Comparison of ENCODE assay signal across 7 cellular contexts in the genomic region with DNA sequence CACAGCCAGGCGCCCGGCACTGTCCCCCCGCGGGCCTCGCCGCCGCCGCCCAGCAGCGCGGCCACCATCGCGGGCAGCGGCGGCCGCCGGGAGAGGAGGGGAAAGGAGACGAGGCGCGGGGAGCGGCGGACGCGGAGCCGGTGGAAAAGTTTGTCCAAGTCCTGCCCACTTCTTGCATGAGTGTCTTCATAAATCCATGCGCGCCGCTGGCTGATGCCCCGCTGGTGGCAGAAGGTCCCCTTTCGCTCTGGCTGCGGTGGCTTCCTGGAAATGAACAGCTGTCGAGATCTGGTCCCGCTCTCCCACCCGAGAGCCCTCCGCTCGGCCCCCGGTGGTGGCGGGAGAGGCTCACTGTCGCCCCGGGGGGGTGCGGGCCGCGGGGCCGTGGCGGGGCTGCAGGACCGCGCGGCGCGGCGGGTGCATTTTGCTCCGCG. TPM values are rescaled to one million over a fixed set of nuclear protein-coding genes. Genes with fewer than 3 reads are reported as not detected.
DNase-seq lines count a peak whose midpoint lies in the region; ATAC-seq and TF ChIP-seq lines count a peak whose summit lies in the region.

No MANE protein-coding gene starts in this region.

- no peaks in the 10 kb centered on the region for H3K9me3 ChIP-seq in ectodermal cell (ENCODE audit: control insufficient read depth, low read length)
- no peaks in the 10 kb centered on the region for H3K9me3 ChIP-seq in mononuclear cell (ENCODE audit: low read depth, low read length)
- no peaks in the 10 kb centered on the region for H3K9me3 ChIP-seq in suprapubic skin

- no peak for TF ChIP-seq POLR2A in suprapubic skin (IDR thresholded peaks at IDR 0.05)

- H3K4me3 ChIP-seq in ectodermal cell (ENCODE audit: insufficient read depth, low read depth, low read length) (peak overlapping the region; percentile 87), mononuclear cell (ENCODE audit: low read length) (peak overlapping the region; percentile 54), suprapubic skin (peak overlapping the region; percentile 95)

- WGBS in ectodermal cell, 2 experiments: 0% methylated on average over 52 of the region's 52 CpGs
- no CpG with 5 or more reads among the region's 52 CpGs for WGBS in suprapubic skin

- peak; percentile 43 for DNase-seq in UCSD-AML1 (lab: John Stamatoyannopoulos, UW; ENCODE audit: unreplicated experiment)
- DNase-seq in suprapubic skin (ENCODE audit: low spot score in 2 of 2): peak; percentile 81 to 88

- ATAC-seq in GM19372 (IDR thresholded peaks at IDR 0.05; ENCODE audit: low read depth, unreplicated experiment) (peak; percentile 7), HG03442 (IDR thresholded peaks at IDR 0.05; ENCODE audit: unreplicated experiment) (peak; percentile 13), GM21786 (IDR thresholded peaks at IDR 0.05; ENCODE audit: unreplicated experiment) (no peak)

- H3K36me3 ChIP-seq in ectodermal cell (ENCODE audit: control insufficient read depth, insufficient read depth, low read length): peaks cover 2% of the 10 kb centered on the region
- no peaks in the 10 kb centered on the region for H3K36me3 ChIP-seq in suprapubic skin

- H3K27me3 ChIP-seq in ectodermal cell (ENCODE audit: control insufficient read depth, insufficient read depth, low read length, poor library complexity, severe bottlenecking) (no peaks in the 10 kb centered on the region), mononuclear cell (ENCODE audit: insufficient read depth, low read length) (peaks cover 38% of the 10 kb centered on the region), suprapubic skin (no peaks in the 10 kb centered on the region)

- H3K4me1 ChIP-seq in ectodermal cell (ENCODE audit: control insufficient read depth, insufficient read depth, low read length) (peaks cover 25% of the 10 kb centered on the region), mononuclear cell (ENCODE audit: insufficient read depth, low read length) (peaks cover 29% of the 10 kb centered on the region), suprapubic skin (peaks cover 38% of the 10 kb centered on the region)

- H3K27ac ChIP-seq in ectodermal cell (ENCODE audit: insufficient read depth, low read depth, low read length, poor library complexity, severe bottlenecking) (peak overlapping the region; percentile 99), suprapubic skin (peak overlapping the region; percentile 96)

- TF ChIP-seq CTCF in suprapubic skin (IDR thresholded peaks at IDR 0.05): no peak

- TF ChIP-seq EP300 in suprapubic skin (IDR thresholded peaks at IDR 0.05): no peak

RNA-seq across cellular contexts. Expression of gene GAS1, which starts 0.6 kb away (rescaled TPM):
- polyA plus RNA-seq in ectodermal cell (2013, experiment 1 of 4): 93.2 TPM
- 93.8 TPM for polyA plus RNA-seq in ectodermal cell (2013, experiment 2 of 4)
- 102 TPM for polyA plus RNA-seq in ectodermal cell (2013, experiment 3 of 4)
- polyA plus RNA-seq in ectodermal cell (2013, experiment 4 of 4): 119 TPM
- total RNA-seq in mononuclear cell (0.63 TPM), suprapubic skin (10 to 100 TPM; 22.8 to 50.6 (median 40.1) TPM)

Comparison
In these comparisons a context has a peak if more than half of its experiments do, and no peak if none do; other contexts are left out.
1. RNA of gene GAS1, which starts 0.6 kb away (total RNA-seq): 22.8 to 50.6 TPM in suprapubic skin; 0.63 TPM in mononuclear cell (single experiment); every median in the first group is over 10 times any median in the second.
2. Peak in every context shown above with its lines, with median percentiles within 50 percentile points of each other: H3K4me3 ChIP-seq.